ENCODE assay signal across 10 cellular contexts in the genomic region with DNA sequence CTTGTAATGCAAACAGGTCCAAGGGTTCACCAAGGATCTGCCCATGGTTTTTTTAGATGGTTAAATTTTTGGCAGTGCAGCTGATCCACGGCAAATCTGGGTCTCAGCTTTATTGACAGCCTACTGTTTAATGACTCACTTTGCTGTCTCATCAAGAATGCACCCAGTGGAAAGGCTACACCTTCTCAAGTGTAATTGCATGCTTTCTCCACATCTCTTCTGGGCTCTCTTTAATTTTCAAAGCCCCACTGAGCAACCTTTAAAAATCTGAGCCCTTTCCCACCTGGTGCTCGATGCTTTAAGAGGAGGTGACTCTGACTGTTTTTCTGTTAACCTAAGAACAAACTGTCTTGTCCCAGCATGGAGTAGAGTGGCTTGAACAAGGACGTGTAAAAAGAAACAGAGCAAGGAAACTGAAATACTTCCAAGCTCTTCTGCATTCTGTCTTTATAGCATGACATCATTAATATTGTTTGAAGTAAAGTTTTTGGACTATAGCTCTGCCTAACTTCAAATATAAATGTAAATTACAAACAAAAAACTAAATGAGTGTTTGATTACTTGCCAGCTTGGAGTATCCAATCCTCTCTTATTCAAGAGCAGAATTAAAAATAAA.
DNase-seq lines count a peak whose midpoint lies in the region; ATAC-seq, FAIRE-seq and TF ChIP-seq lines count a peak whose summit lies in the region.
"Had no signal": no experiment of that assay in that cellular context is flagged by ENCODE, and none has a peak within 500 bp of the region (broad histone marks: within the 10 kb centered on the region; RNA-seq: fewer than 3 reads in every experiment).

No MANE protein-coding gene starts in this region.

- TF ChIP-seq POLR2A in GM12891 (IDR thresholded peaks at IDR 0.05; ENCODE audit: low read depth, low read length): no peak

- H3K79me2 ChIP-seq in ACC112 (ENCODE audit: control insufficient read depth, insufficient read depth, low read length, unreplicated experiment): no peaks in the 10 kb centered on the region

- H3K4me1 ChIP-seq in ACC112 (ENCODE audit: control insufficient read depth, insufficient read depth, low read length, unreplicated experiment) (peaks cover 48% of the 10 kb centered on the region), SJCRH30 (peaks cover 43% of the 10 kb centered on the region), right cardiac atrium (ENCODE audit: control insufficient read depth, insufficient read depth, low read length) (peaks cover 8% of the 10 kb centered on the region)

- no peaks in the 10 kb centered on the region for H3K27me3 ChIP-seq in ACC112 (ENCODE audit: insufficient read depth, low read length)
- H3K27me3 ChIP-seq in SJCRH30: no peaks in the 10 kb centered on the region
- H3K27me3 ChIP-seq in right cardiac atrium (ENCODE audit: control insufficient read depth, insufficient read depth): no peaks in the 10 kb centered on the region

- no peak for FAIRE-seq in GM12891 (lab: Jason Lieb, UNC)
- FAIRE-seq: G401.6 had no signal

- peak overlapping the region; percentile 97 for H3K27ac ChIP-seq in ACC112 (ENCODE audit: low read depth, low read length)
- H3K27ac ChIP-seq in SJCRH30: peak overlapping the region; percentile 27; the same call in 1 of the 2 replicates
- H3K27ac ChIP-seq in right cardiac atrium (ENCODE audit: low read length): peak overlapping the region; percentile 19
- H3K27ac ChIP-seq: VCaP had no signal

- H2AFZ ChIP-seq in ACC112 (ENCODE audit: low read length, unreplicated experiment): peak overlapping the region; percentile 69

- no peaks in the 10 kb centered on the region for H3K9me3 ChIP-seq in SJCRH30 (replicated peaks)
- H3K9me3 ChIP-seq in right cardiac atrium (ENCODE audit: control insufficient read depth, low read length): no peaks in the 10 kb centered on the region

- DNase-seq in HPDE6-E6E7 (ENCODE audit: extremely low spot score) (peak; percentile 75), SJCRH30 (peak in 1 of 2 experiments; percentile 24), right cardiac atrium (no peak), Kasumi-1 (lab: John Stamatoyannopoulos, UW) (no peak), SKM-1 (lab: John Stamatoyannopoulos, UW; ENCODE audit: unreplicated experiment) (no peak), GM12891 (ENCODE audit: insufficient read length, low spot score) (no peak)

- intact Hi-C loops in right cardiac atrium (cut with DNase I): loop anchor here in 1 of 4 donors (10.0 kb wide), 1 partner anchor 309 kb away; the partner anchor contains the start of gene PHLDA1

- WGBS in right cardiac atrium: 37% methylated on average over 3 of the region's 3 CpGs

- H3K4me3 ChIP-seq in ACC112 (ENCODE audit: low read depth, low read length) (peak overlapping the region; percentile 44), SJCRH30 (no peak overlapping the region), right cardiac atrium (ENCODE audit: low read length) (no peak overlapping the region)

- no peak for ATAC-seq in right cardiac atrium
- ATAC-seq in GM21717 (IDR thresholded peaks at IDR 0.05; ENCODE audit: unreplicated experiment): no peak

- H3K36me3 ChIP-seq in ACC112 (ENCODE audit: insufficient read depth, low read length) (no peaks in the 10 kb centered on the region), SJCRH30 (no peaks in the 10 kb centered on the region)

TF ChIP-seq in GM12891, 5 proteins besides CTCF, POLR2A, EP300 and RAD21:
- TF ChIP-seq PAX5 (IDR thresholded peaks at IDR 0.05; ENCODE audit: insufficient read depth, low read length, severe bottlenecking): no peak
- no peak for TF ChIP-seq SPI1 (IDR thresholded peaks at IDR 0.05; ENCODE audit: low read depth, low read length)
- no peak for TF ChIP-seq TAF1 (IDR thresholded peaks at IDR 0.05; ENCODE audit: low read depth, low read length)
- no peak for TF ChIP-seq POLR2AphosphoS5 (IDR thresholded peaks at IDR 0.05; ENCODE audit: low read depth, low read length)
- TF ChIP-seq POU2F2 (IDR thresholded peaks at IDR 0.05; ENCODE audit: low read depth, low read length): no peak

Comparison
In these comparisons a context has a peak if more than half of its experiments do, and no peak if none do; other contexts are left out.
1. H3K27ac ChIP-seq: peak in every context shown above with its lines; median percentile 97 in ACC112; 27 in SJCRH30; 19 in right cardiac atrium.